Comparison of ENCODE assay signal across 10 cellular contexts in genomic region chr2:62201307-62201706, GRCh38. TPM values are rescaled to one million over a fixed set of nuclear protein-coding genes. Genes with fewer than 3 reads are reported as not detected.
A peak's percentile ranks its signal among the peaks of the same experiment; 100 is the strongest.
DNase-seq lines count a peak whose midpoint lies in the region; ATAC-seq and TF ChIP-seq lines count a peak whose summit lies in the region.
"Had no signal": no experiment of that assay in that cellular context is flagged by ENCODE, and none has a peak within 500 bp of the region (broad histone marks: within the 10 kb centered on the region; RNA-seq: fewer than 3 reads in every experiment).

No MANE protein-coding gene starts in this region.

- peak overlapping the region; percentile 82 for H3K4me3 Mint-ChIP-seq in T-helper 1 cell treated with Interleukin-12 subunit alpha and Interleukin-12 subunit beta and Interleukin-4 antibody, amounts not matched to agents 30 μg/mL and 1 μg/mL, for 36 hours
- peak overlapping the region; percentile 81 for H3K4me3 Mint-ChIP-seq in activated T-helper 17 cell treated with anti-CD3 and anti-CD28 coated beads, Interleukin-2, amount 50 U/mL, for 72 hours
- no peak overlapping the region for H3K4me3 Mint-ChIP-seq in natural killer cell

- H3K27me3 Mint-ChIP-seq in T-helper 1 cell treated with Interleukin-12 subunit alpha and Interleukin-12 subunit beta and Interleukin-4 antibody, amounts not matched to agents 30 μg/mL and 1 μg/mL, for 36 hours (ENCODE audit: low read depth) = no peaks in the 10 kb centered on the region
- no peaks in the 10 kb centered on the region for H3K27me3 Mint-ChIP-seq in activated T-helper 17 cell treated with anti-CD3 and anti-CD28 coated beads, Interleukin-2, amount 50 U/mL, for 72 hours
- H3K27me3 Mint-ChIP-seq in natural killer cell (ENCODE audit: low read depth in 2 of 2) = no peaks in the 10 kb centered on the region

- peaks cover 59% of the 10 kb centered on the region for H3K4me1 Mint-ChIP-seq in T-helper 1 cell treated with Interleukin-12 subunit alpha and Interleukin-12 subunit beta and Interleukin-4 antibody, amounts not matched to agents 30 μg/mL and 1 μg/mL, for 36 hours (ENCODE audit: low read depth)
- H3K4me1 Mint-ChIP-seq in activated T-helper 17 cell treated with anti-CD3 and anti-CD28 coated beads, Interleukin-2, amount 50 U/mL, for 72 hours = peaks cover 53% of the 10 kb centered on the region
- H3K4me1 Mint-ChIP-seq in natural killer cell = peaks cover 86 to 88% of the 10 kb centered on the region in 2 donors

- intact Hi-C loops in natural killer cell (cut with micrococcal nuclease) = no loop called here

- no peaks in the 10 kb centered on the region for H3K9me3 Mint-ChIP-seq in T-helper 1 cell treated with Interleukin-12 subunit alpha and Interleukin-12 subunit beta and Interleukin-4 antibody, amounts not matched to agents 30 μg/mL and 1 μg/mL, for 36 hours
- H3K9me3 Mint-ChIP-seq in activated T-helper 17 cell treated with anti-CD3 and anti-CD28 coated beads, Interleukin-2, amount 50 U/mL, for 72 hours = no peaks in the 10 kb centered on the region
- H3K9me3 Mint-ChIP-seq in natural killer cell = no peaks in the 10 kb centered on the region

- TF ChIP-seq CTCF in natural killer cell (IDR thresholded peaks at IDR 0.05) = no peak

- ATAC-seq in activated T-helper 17 cell treated with anti-CD3 and anti-CD28 coated beads, Interleukin-2, amount 50 U/mL, for 72 hours (replicated peaks) = no peak
- ATAC-seq in natural killer cell = no peak
- no peak for ATAC-seq in HG02870 (IDR thresholded peaks at IDR 0.05; ENCODE audit: unreplicated experiment)
- no peak for ATAC-seq in HG03457 (IDR thresholded peaks at IDR 0.05; ENCODE audit: unreplicated experiment)

- H3K36me3 Mint-ChIP-seq in T-helper 1 cell treated with Interleukin-12 subunit alpha and Interleukin-12 subunit beta and Interleukin-4 antibody, amounts not matched to agents 30 μg/mL and 1 μg/mL, for 36 hours (ENCODE audit: low read depth) = peaks cover 10% of the 10 kb centered on the region
- H3K36me3 Mint-ChIP-seq in activated T-helper 17 cell treated with anti-CD3 and anti-CD28 coated beads, Interleukin-2, amount 50 U/mL, for 72 hours (ENCODE audit: low read depth) = peaks cover 25% of the 10 kb centered on the region
- no peaks in the 10 kb centered on the region for H3K36me3 Mint-ChIP-seq in natural killer cell

- peak overlapping the region; percentile 91 for H3K27ac Mint-ChIP-seq in T-helper 1 cell treated with Interleukin-12 subunit alpha and Interleukin-12 subunit beta and Interleukin-4 antibody, amounts not matched to agents 30 μg/mL and 1 μg/mL, for 36 hours
- H3K27ac Mint-ChIP-seq in activated T-helper 17 cell treated with anti-CD3 and anti-CD28 coated beads, Interleukin-2, amount 50 U/mL, for 72 hours = peak overlapping the region; percentile 88
- H3K27ac Mint-ChIP-seq in natural killer cell = peak overlapping the region; percentile 56 to 82

- DNase-seq in T-helper 1 cell (no peak), NCI-H1105 (lab: John Stamatoyannopoulos, UW) (peak; percentile 87), natural killer cell (no peak), putamen (ENCODE audit: low spot score) (no peak)
- DNase-seq: NCI-H187, occipital lobe had no signal

RNA-seq across cellular contexts. Expression of gene B3GNT2, which starts 5.4 kb away (rescaled TPM):
- 10 to 100 TPM; 15.0 to 20.1 TPM for total RNA-seq in activated T-helper 17 cell treated with anti-CD3 and anti-CD28 coated beads, Interleukin-2, amount 50 U/mL, for 72 hours
- 10 to 100 TPM; 51.9 to 68.0 (median 54.0) TPM for total RNA-seq in natural killer cell
